ENCODE assay signal across 9 cellular contexts in genomic region chr6:4776493-4776966, GRCh38. TPM values are rescaled to one million over a fixed set of nuclear protein-coding genes. Genes with fewer than 3 reads are reported as not detected.
A peak's percentile ranks its signal among the peaks of the same experiment; 100 is the strongest.
DNase-seq lines count a peak whose midpoint lies in the region; ATAC-seq, FAIRE-seq and TF ChIP-seq lines count a peak whose summit lies in the region.
"Had no signal": no experiment of that assay in that cellular context is flagged by ENCODE, and none has a peak within 500 bp of the region (broad histone marks: within the 10 kb centered on the region; RNA-seq: fewer than 3 reads in every experiment).

No MANE protein-coding gene starts in this region.

- H3K9me3 Mint-ChIP-seq in MCF 10A (ENCODE audit: unreplicated experiment): peaks cover 7% of the 10 kb centered on the region
- H3K9me3 Mint-ChIP-seq in stimulated activated naive CD8-positive, alpha-beta T cell treated with anti-CD3 and anti-CD28 coated beads, Interleukin-15, amount 100 ng/mL, for 72 hours: peaks cover 5 to 25% of the 10 kb centered on the region in 2 donors

- H3F3A ChIP-seq in GM23248 (ENCODE audit: insufficient read depth): peaks cover 41% of the 10 kb centered on the region

- peak overlapping the region; percentile 71 for H3K9ac ChIP-seq in GM23248
- peak overlapping the region; percentile 67 for H3K9ac ChIP-seq in HepG2 (ENCODE audit: insufficient read depth, low read depth, low read length)

- H3K4me2 ChIP-seq in GM23248 (ENCODE audit: unreplicated experiment) (no peak overlapping the region), HepG2 (ENCODE audit: low read depth, low read length) (no peak overlapping the region; the same call in none of the 2 replicates)

- no peak for FAIRE-seq in HepG2 (lab: Jason Lieb, UNC)

- POLR2A ChIA-PET in MCF 10A (lab: Yijun Ruan, JAX): interaction anchor here (0.8 to 1.7 kb wide), 8 partner anchors 9 to 495 kb away, joined by 3 to 7 read pairs (median 4); no protein-coding TSS in a partner anchor
- POLR2A ChIA-PET in HepG2 (lab: Yijun Ruan, JAX): interaction anchor here (1.0 to 2.5 kb wide), 4 partner anchors 14 to 227 kb away, joined by 4 to 9 read pairs (median 6); partner anchors contain the start of gene RPP40

- no peak for TF ChIP-seq EP300 in HepG2 (IDR thresholded peaks at IDR 0.05; ENCODE audit: low read depth in 2 of 2, low read length in 2 of 2)
- TF ChIP-seq EP300 in HepG2 (CRISPR knock-in tag; IDR thresholded peaks at IDR 0.05; ENCODE audit: borderline replicate concordance): no peak

- WGBS in GM23248 (ENCODE audit: low coverage in 1 of 2, low lambda C conversion rate in 2 of 2, missing lambda C conversion rate in 2 of 2), 2 experiments: 2 to 4% methylated on average over 11 to 24 of the region's 77 CpGs
- WGBS in HepG2 (ENCODE audit: low lambda C conversion rate): 0% methylated on average over 1 of the region's 77 CpGs

- H3K27me3 Mint-ChIP-seq in MCF 10A (ENCODE audit: insufficient read depth, unreplicated experiment): no peaks in the 10 kb centered on the region
- peaks cover 11% of the 10 kb centered on the region for H3K27me3 Mint-ChIP-seq in stimulated activated naive CD8-positive, alpha-beta T cell treated with anti-CD3 and anti-CD28 coated beads, Interleukin-15, amount 100 ng/mL, for 72 hours
- H3K27me3 Mint-ChIP-seq: CD4-positive, alpha-beta memory T cell had no signal

- H3K27me3 ChIP-seq in GM23248 (replicated peaks; ENCODE audit: insufficient read depth): no peaks in the 10 kb centered on the region
- peaks cover 0 to 38% of the 10 kb centered on the region in 2 experiments; a peak in 4 of 5 replicates for H3K27me3 ChIP-seq in HepG2 (ENCODE audit: control insufficient read depth in 1 of 2, insufficient read depth in 2 of 2, low read length in 2 of 2)

- H2AFZ ChIP-seq in GM23248: no peak overlapping the region
- no peak overlapping the region for H2AFZ ChIP-seq in HepG2 (ENCODE audit: low read length)

- peak overlapping the region; percentile 85 for H3K4me3 Mint-ChIP-seq in MCF 10A (ENCODE audit: unreplicated experiment)
- peak overlapping the region in 1 of 2 donors; percentile 91 for H3K4me3 Mint-ChIP-seq in stimulated activated naive CD8-positive, alpha-beta T cell treated with anti-CD3 and anti-CD28 coated beads, Interleukin-15, amount 100 ng/mL, for 72 hours

- TF ChIP-seq CTCF in MCF 10A (IDR thresholded peaks at IDR 0.05; ENCODE audit: unreplicated experiment) (no peak), HepG2 (CRISPR knock-in tag; IDR thresholded peaks at IDR 0.05) (no peak)

- H3K79me2 ChIP-seq in GM23248 (ENCODE audit: insufficient read depth): peaks cover 44% of the 10 kb centered on the region
- H3K79me2 ChIP-seq in HepG2 (ENCODE audit: insufficient read depth, low read length): peaks cover 43% of the 10 kb centered on the region

- H3K9me3 ChIP-seq in GM23248 (ENCODE audit: low read depth) (no peaks in the 10 kb centered on the region), HepG2 (ENCODE audit: low read length) (peaks cover 15% of the 10 kb centered on the region)

- ATAC-seq in HepG2: peak; percentile 70
- peak; percentile 26 for ATAC-seq in stimulated activated naive CD8-positive, alpha-beta T cell treated with anti-CD3 and anti-CD28 coated beads, Interleukin-15, amount 100 ng/mL, for 72 hours

- H3K4me3 ChIP-seq in GM23248 (peak overlapping the region; percentile 74), HepG2 (replicated peaks in 1 of 3; ENCODE audit: insufficient read depth in 1 of 3, low read depth in 2 of 3, low read length in 3 of 3) (peak overlapping the region; percentile 69 to 81 (median 77); a peak in 4 of 6 replicates)

- no peak overlapping the region for H3K27ac Mint-ChIP-seq in MCF 10A (ENCODE audit: low read depth, unreplicated experiment)
- H3K27ac Mint-ChIP-seq in stimulated activated naive CD8-positive, alpha-beta T cell treated with anti-CD3 and anti-CD28 coated beads, Interleukin-15, amount 100 ng/mL, for 72 hours: peak overlapping the region in 1 of 2 donors; percentile 97

- peaks cover 18% of the 10 kb centered on the region for H3K4me1 Mint-ChIP-seq in MCF 10A (ENCODE audit: insufficient read depth, unreplicated experiment)
- peaks cover 72% of the 10 kb centered on the region for H3K4me1 Mint-ChIP-seq in stimulated activated naive CD8-positive, alpha-beta T cell treated with anti-CD3 and anti-CD28 coated beads, Interleukin-15, amount 100 ng/mL, for 72 hours

- H3K4me1 ChIP-seq in GM23248 (ENCODE audit: insufficient read depth): peaks cover 16% of the 10 kb centered on the region
- H3K4me1 ChIP-seq in HepG2 (ENCODE audit: insufficient read depth, low read length): peaks cover 36% of the 10 kb centered on the region

- no TSS peak for BruUV-seq in MCF 10A (replicated peaks; lab: Mats Ljungman, UMichigan)
- BruUV-seq in HepG2 (replicated peaks; lab: Mats Ljungman, UMichigan): no TSS peak

- H3K36me3 Mint-ChIP-seq in MCF 10A (ENCODE audit: insufficient read depth, unreplicated experiment): peaks cover 5% of the 10 kb centered on the region

- in situ Hi-C loops in GM23248 (cut with MboI): no loop called here
- in situ Hi-C loops in HepG2 (cut with HindIII; ENCODE audit: extremely low pct_ligation_motif_present, low pct_unique_long_range_greater_than_20kb): no loop called here

- H3K36me3 ChIP-seq in GM23248 (ENCODE audit: low read depth) (no peaks in the 10 kb centered on the region), HepG2 (replicated peaks in 1 of 2; ENCODE audit: control insufficient read depth in 1 of 2, insufficient read depth in 2 of 2, low read length in 2 of 2) (no peaks in the 10 kb centered on the region)

- no peaks in the 10 kb centered on the region for H3K9me2 ChIP-seq in GM23248 (ENCODE audit: insufficient read depth)

- CTCF ChIA-PET in MCF 10A (lab: Yijun Ruan, JAX) (interaction anchor here (1.0 to 1.4 kb wide), 2 partner anchors 71 to 463 kb away, joined by 3 to 4 read pairs; no protein-coding TSS in a partner anchor), HepG2 (lab: Yijun Ruan, JAX; ENCODE audit: low intra/inter-chr PET ratio, low total read pairs) (no interaction called here)

- peak in 1 of 2 experiments; percentile 11; a peak in 2 of 4 replicates for TF ChIP-seq POLR2A in HepG2 (IDR thresholded peaks at IDR 0.05; ENCODE audit: insufficient read depth in 1 of 2, low read depth in 2 of 2, low read length in 2 of 2)

- H4K20me1 ChIP-seq in GM23248 (ENCODE audit: insufficient read depth) (peaks cover 16% of the 10 kb centered on the region), HepG2 (ENCODE audit: insufficient read depth, low read length) (no peaks in the 10 kb centered on the region; the same call in 1 of the 2 replicates)

- H3K27ac ChIP-seq in GM23248 (no peak overlapping the region; the same call in 1 of the 2 replicates), HepG2 (ENCODE audit: extremely low read length, insufficient read depth, low read length) (peak overlapping the region; percentile 48)

- TF ChIP-seq RAD21 in HepG2 (CRISPR knock-in tag; IDR thresholded peaks at IDR 0.05): no peak

- DNase-seq in NCI-H1417 (lab: John Stamatoyannopoulos, UW) (peak in 2 of 3 experiments; percentile 34 to 78), NCI-H1417 treated with DMSO at 0.1 percent for 48 hours (lab: John Stamatoyannopoulos, UW) (no peak), GM23248 (peak; percentile 79), NCI-H69 (lab: John Stamatoyannopoulos, UW) (peak; percentile 88), MCF 10A (ENCODE audit: unreplicated experiment) (no peak), HepG2 (ENCODE audit: low spot score) (peak; percentile 22), NCI-H2081 treated with DMSO at 0.1 percent for 48 hours (lab: John Stamatoyannopoulos, UW) (no peak)
- DNase-seq in stimulated activated naive CD8-positive, alpha-beta T cell treated with anti-CD3 and anti-CD28 coated beads, Interleukin-15, amount 100 ng/mL, for 72 hours: no peak

- intact Hi-C loops in MCF 10A (cut with micrococcal nuclease) (loop anchor here (1.0 to 5.0 kb wide), 3 partner anchors 129 to 425 kb away; no protein-coding TSS in a partner anchor), HepG2 (cut with micrococcal nuclease; ENCODE audit: unreplicated experiment) (loop anchor here (5.0 kb wide), 1 partner anchor 129 kb away; no protein-coding TSS in a partner anchor)

TF ChIP-seq in HepG2, 621 proteins besides CTCF, POLR2A, EP300 and RAD21 (continues in another document):
- TF ChIP-seq YY1 (IDR thresholded peaks at IDR 0.05; ENCODE audit: insufficient read depth, insufficient replicate concordance, low read depth, low read length): peak; percentile 10
- TF ChIP-seq ZFX (CRISPR knock-in tag; IDR thresholded peaks at IDR 0.05; ENCODE audit: low read depth): peak; percentile 4; the same call in 1 of the 2 replicates
- TF ChIP-seq TBX3 (IDR thresholded peaks at IDR 0.05; ENCODE audit: borderline replicate concordance): no peak
- TF ChIP-seq TP53 (CRISPR knock-in tag; conservative IDR thresholded peaks at IDR 0.05): no peak
- 0 out of 2 replicates have a peak, but pooled peaks have one; percentile 21 for TF ChIP-seq ZNF768 (CRISPR knock-in tag; IDR thresholded peaks at IDR 0.05)

RNA-seq across cellular contexts. Expression of gene CDYL, which starts 0.3 kb away (rescaled TPM):
- total RNA-seq in GM23248 (2014; rRNA removed; shearing (Covaris generic)): 25.8 and 27.9 TPM in 2 replicates
- polyA plus RNA-seq in GM23248 (2016; fragmentation: Nextera tagmentation; extraction: Ambion mirVana): 7.9 and 8.0 TPM in 2 replicates
- 48.9 and 56.8 TPM in 2 replicates for total RNA-seq in MCF 10A (2022)
- total RNA-seq in HepG2 (2016; rRNA removed; fragmentation: Illumina TruSeq; extraction: Trizol): 52.8 and 105 TPM in 2 replicates
- total RNA-seq in HepG2 (2016; cell fraction: cytosol; rRNA removed; fragmentation: Illumina TruSeq; extraction: Trizol; ENCODE audit: low read depth): 1,210 and 1,368 TPM in 2 replicates
- 56.4 and 106 TPM in 2 replicates for total RNA-seq in HepG2 (2016; cell fraction: insoluble cytoplasmic fraction; rRNA removed; fragmentation: Illumina TruSeq; extraction: Trizol)
- 414 and 455 TPM in 2 replicates for total RNA-seq in HepG2 (2016; cell fraction: membrane; rRNA removed; fragmentation: Illumina TruSeq; extraction: Trizol)
- 38.9 and 41.7 TPM in 2 replicates for total RNA-seq in HepG2 (2016; cell fraction: nucleus; rRNA removed; fragmentation: Illumina TruSeq; extraction: Trizol)
- polyA plus RNA-seq in HepG2 (2011; rRNA removed): 22.8 and 23.6 TPM in 2 replicates
- 14.1 and 17.2 TPM in 2 replicates for polyA plus RNA-seq in HepG2 (2011; cell fraction: cytosol; rRNA removed)
- 16.4 and 18.2 TPM in 2 replicates for polyA plus RNA-seq in HepG2 (2011; cell fraction: nucleus; rRNA removed)
- polyA plus RNA-seq in HepG2 (2012): 14.2 and 14.9 TPM in 2 replicates
- polyA plus RNA-seq in HepG2 (2016; cell fraction: cytosol; fragmentation: Illumina TruSeq; extraction: Trizol; ENCODE audit: low read depth): 3.8 and 5.1 TPM in 2 replicates
- 16.2 and 19.7 TPM in 2 replicates for polyA plus RNA-seq in HepG2 (2016; cell fraction: insoluble cytoplasmic fraction; fragmentation: Illumina TruSeq; extraction: Trizol; ENCODE audit: low read depth)
- polyA plus RNA-seq in HepG2 (2016; cell fraction: membrane; fragmentation: Illumina TruSeq; extraction: Trizol; ENCODE audit: low read depth): 9.3 and 9.9 TPM in 2 replicates
- 16.1 and 21.7 TPM in 2 replicates for polyA plus RNA-seq in HepG2 (2016; cell fraction: nucleus; fragmentation: Illumina TruSeq; extraction: Trizol; ENCODE audit: insufficient read depth, low read depth)
- polyA minus RNA-seq in HepG2 (2011; rRNA and poly(A)+ RNA removed; ENCODE audit: low replicate concordance): 28.9 and 29.6 TPM in 2 replicates
- polyA minus RNA-seq in HepG2 (2011; cell fraction: cytosol; rRNA and poly(A)+ RNA removed): 59.2 and 78.5 TPM in 2 replicates
- polyA minus RNA-seq in HepG2 (2011; cell fraction: nucleus; rRNA and poly(A)+ RNA removed): 26.9 and 40.7 TPM in 2 replicates

Comparison
In these comparisons a context has a peak if more than half of its experiments do, and no peak if none do; other contexts are left out.
1. DNase-seq: peak in NCI-H1417 (2 of 3), GM23248 (single experiment), NCI-H69 (single experiment) and HepG2 (single experiment); none in NCI-H1417 treated with DMSO at 0.1 percent for 48 hours (single experiment), MCF 10A (single experiment), stimulated activated naive CD8-positive, alpha-beta T cell treated with anti-CD3 and anti-CD28 coated beads, Interleukin-15, amount 100 ng/mL, for 72 hours (0 of 2) and NCI-H2081 treated with DMSO at 0.1 percent for 48 hours (single experiment).